8 cellular contexts compared by ENCODE assay signal in the genomic region with DNA sequence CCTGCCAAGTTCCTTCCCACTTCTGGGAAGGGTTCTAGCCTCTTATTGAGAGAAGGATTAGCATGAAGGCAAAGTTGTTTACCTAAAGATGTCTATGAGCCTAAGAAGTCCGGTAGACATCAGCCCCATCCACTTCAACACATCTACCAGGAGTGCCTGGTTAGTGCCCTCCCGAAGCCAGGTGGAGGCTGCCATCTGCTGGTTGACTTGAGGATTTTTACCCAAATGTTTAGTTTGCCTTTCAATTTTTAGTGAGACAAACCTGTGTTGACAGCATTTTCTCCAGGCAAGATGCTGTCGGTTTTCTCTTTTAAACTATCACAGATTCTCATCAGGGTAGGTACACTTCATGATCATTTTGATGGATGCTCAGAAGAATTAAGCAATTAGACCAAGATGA.
DNase-seq lines count a peak whose midpoint lies in the region; ATAC-seq and TF ChIP-seq lines count a peak whose summit lies in the region.

No MANE protein-coding gene starts in this region.

- no peak overlapping the region for H3K4me3 ChIP-seq in GM06990 (replicated peaks; ENCODE audit: low read depth, low read length)
- no peak overlapping the region for H3K4me3 ChIP-seq in choroid plexus epithelial cell (ENCODE audit: low read depth, low read length)

- intact Hi-C loops in activated CD4-positive, alpha-beta T cell treated with anti-CD3 and anti-CD28 coated beads for 36 hours (cut with DNase I, micrococcal nuclease) = loop anchor here (1.0 to 10.0 kb wide), 13 partner anchors 84 to 609 kb away; a partner anchor contains a TSS

- H3K9me3 Mint-ChIP-seq in activated CD4-positive, alpha-beta T cell treated with anti-CD3 and anti-CD28 coated beads for 36 hours (ENCODE audit: low read depth) = no peaks in the 10 kb centered on the region

- peaks cover 1% of the 10 kb centered on the region for H3K27me3 ChIP-seq in GM06990 (replicated peaks; ENCODE audit: control insufficient read depth, insufficient read depth, low read length)

- H3K27ac Mint-ChIP-seq in activated CD4-positive, alpha-beta T cell treated with anti-CD3 and anti-CD28 coated beads for 36 hours = peak overlapping the region; percentile 58

- ATAC-seq in HG03095 (IDR thresholded peaks at IDR 0.05; ENCODE audit: unreplicated experiment) = peak; percentile 62
- peak; percentile 89 for ATAC-seq in activated CD4-positive, alpha-beta T cell treated with anti-CD3 and anti-CD28 coated beads for 36 hours
- ATAC-seq in left lobe of liver = peak; percentile 93
- no peak for ATAC-seq in GM21723 (IDR thresholded peaks at IDR 0.05; ENCODE audit: unreplicated experiment)

- CTCF ChIA-PET in activated CD4-positive, alpha-beta T cell treated with anti-CD3 and anti-CD28 coated beads for 36 hours (lab: Charles Lee) = interaction anchor here (0.6 to 5.6 kb wide), 55 partner anchors 9 to 608 kb away, joined by 3 to 75 read pairs (median 4); a partner anchor contains a TSS

- H3K4me3 Mint-ChIP-seq in activated CD4-positive, alpha-beta T cell treated with anti-CD3 and anti-CD28 coated beads for 36 hours = no peak overlapping the region

- POLR2A ChIA-PET in activated CD4-positive, alpha-beta T cell treated with anti-CD3 and anti-CD28 coated beads for 36 hours (lab: Charles Lee) = no interaction called here

- no peaks in the 10 kb centered on the region for H3K27me3 Mint-ChIP-seq in activated CD4-positive, alpha-beta T cell treated with anti-CD3 and anti-CD28 coated beads for 36 hours

- no peaks in the 10 kb centered on the region for H3K36me3 Mint-ChIP-seq in activated CD4-positive, alpha-beta T cell treated with anti-CD3 and anti-CD28 coated beads for 36 hours (ENCODE audit: low read depth)

- no peak for DNase-seq in GM06990 (ENCODE audit: extremely low read depth, insufficient read length)
- DNase-seq in NCI-H510A treated with DMSO at 0.1 percent for 48 hours (lab: John Stamatoyannopoulos, UW) = peak; percentile 90
- peak; percentile 89 for DNase-seq in activated CD4-positive, alpha-beta T cell treated with anti-CD3 and anti-CD28 coated beads for 36 hours
- peak; percentile 90 for DNase-seq in choroid plexus epithelial cell (ENCODE audit: low read depth)
- DNase-seq in left lobe of liver (ENCODE audit: low spot score) = peak; percentile 67
- peak; percentile 68 to 76 for DNase-seq in stimulated activated CD4-positive, alpha-beta T cell treated with anti-CD3 and anti-CD28 coated beads, Interleukin-4, amount 100 ng/mL, for 4 hours

- H3K36me3 ChIP-seq in GM06990 (ENCODE audit: control insufficient read depth, insufficient read depth, low read length) = no peaks in the 10 kb centered on the region

- TF ChIP-seq CTCF in GM06990 (IDR thresholded peaks at IDR 0.05; ENCODE audit: insufficient read depth, low read length, poor library complexity, severe bottlenecking) = peak; percentile 72
- TF ChIP-seq CTCF in choroid plexus epithelial cell (conservative IDR thresholded peaks at IDR 0.05; ENCODE audit: low read depth, low read length) = peak; percentile 92

- H3K4me1 Mint-ChIP-seq in activated CD4-positive, alpha-beta T cell treated with anti-CD3 and anti-CD28 coated beads for 36 hours = peaks cover 46% of the 10 kb centered on the region
